ENCODE assay signal across 29 cellular contexts in the genomic region with DNA sequence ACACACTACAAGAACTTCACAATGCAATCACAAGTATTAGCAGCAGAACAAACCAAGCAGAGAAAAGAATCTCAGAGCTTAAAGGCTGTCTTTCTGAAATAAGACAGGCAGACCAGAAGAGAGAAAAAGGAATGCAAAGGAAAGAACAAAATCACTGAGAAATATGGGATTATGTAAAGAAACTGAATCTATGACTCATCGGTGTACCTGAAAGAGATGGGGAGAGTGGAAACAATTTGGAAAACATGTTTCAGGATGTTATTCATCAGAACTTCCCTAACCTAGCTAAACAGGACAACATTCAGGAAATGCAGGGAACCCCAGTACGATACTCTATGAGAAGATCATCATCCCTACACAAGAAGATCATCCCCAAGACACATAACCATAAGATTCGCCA.
"Had no signal": no experiment of that assay in that cellular context is flagged by ENCODE, and none has a peak within 500 bp of the region (broad histone marks: within the 10 kb centered on the region; RNA-seq: fewer than 3 reads in every experiment).

No MANE protein-coding gene starts in this region.

- H3K27ac ChIP-seq: brain microvascular endothelial cell, epithelial cell of prostate, esophagus squamous epithelium, WERI-Rb-1 had no signal

- FAIRE-seq: astrocyte, colon, frontal cortex had no signal

- H3K36me3 ChIP-seq: brain microvascular endothelial cell, esophagus squamous epithelium, WERI-Rb-1 had no signal

- H3K27me3 ChIP-seq: brain microvascular endothelial cell, esophagus squamous epithelium had no signal

- ATAC-seq: activated CD4-positive, CD25-positive, alpha-beta regulatory T cell treated with anti-CD3 and anti-CD28 coated beads, Interleukin-2, amount 50 U/mL, for 24 hours; activated CD8-positive, alpha-beta T cell treated with anti-CD3 and anti-CD28 coated beads for 36 hours; activated T-cell treated with anti-CD3 and anti-CD28 coated beads, Interleukin-2, amount 50 U/mL, for 4 hours; T-helper 17 cell had no signal

- H3K4me1 ChIP-seq: esophagus squamous epithelium had no signal

- DNase-seq: activated B cell treated with CpG ODN at 0.5 μM for 24 hours; activated CD4-positive, alpha-beta T cell treated with anti-CD3 and anti-CD28 coated beads for 48 hours; activated CD4-positive, alpha-beta T cell treated with anti-CD3 and anti-CD28 coated beads, Interleukin-2, amount 50 U/mL, for 1 hour; activated CD4-positive, alpha-beta T cell treated with anti-CD3 and anti-CD28 coated beads, Interleukin-2, amount 50 U/mL, for 48 hours; activated CD8-positive, alpha-beta memory T cell treated with anti-CD3 and anti-CD28 coated beads for 24 hours; activated CD8-positive, alpha-beta T cell treated with anti-CD3 and anti-CD28 coated beads for 36 hours; activated effector memory CD4-positive, alpha-beta T cell treated with Interleukin-2 at 50 U/mL for 16 hours; activated gamma-delta T cell treated with Interleukin-2 at 50 U/mL for 16 hours; activated naive CD4-positive, alpha-beta T cell treated with anti-CD3 and anti-CD28 coated beads, Interleukin-2, amount 50 U/mL, for 16 hours; activated naive CD4-positive, alpha-beta T cell treated with Interleukin-2 at 50 U/mL for 16 hours; activated T-cell treated with anti-CD3 and anti-CD28 coated beads, Interleukin-2, amount 50 U/mL, for 4 hours; amniotic stem cell; anterior cingulate cortex; brain microvascular endothelial cell; caudate nucleus; cortex of kidney; dermis blood vessel endothelial cell; effector CD4-positive, alpha-beta T cell; effector memory CD8-positive, alpha-beta T cell; esophagus squamous epithelium; head of caudate nucleus; T-helper 17 cell; T1000; WERI-Rb-1 had no signal

- H3K4me3 ChIP-seq: esophagus squamous epithelium had no signal

- H3K9me3 ChIP-seq: esophagus squamous epithelium had no signal
